Comparison of ENCODE assay signal across 8 cellular contexts in the genomic region with DNA sequence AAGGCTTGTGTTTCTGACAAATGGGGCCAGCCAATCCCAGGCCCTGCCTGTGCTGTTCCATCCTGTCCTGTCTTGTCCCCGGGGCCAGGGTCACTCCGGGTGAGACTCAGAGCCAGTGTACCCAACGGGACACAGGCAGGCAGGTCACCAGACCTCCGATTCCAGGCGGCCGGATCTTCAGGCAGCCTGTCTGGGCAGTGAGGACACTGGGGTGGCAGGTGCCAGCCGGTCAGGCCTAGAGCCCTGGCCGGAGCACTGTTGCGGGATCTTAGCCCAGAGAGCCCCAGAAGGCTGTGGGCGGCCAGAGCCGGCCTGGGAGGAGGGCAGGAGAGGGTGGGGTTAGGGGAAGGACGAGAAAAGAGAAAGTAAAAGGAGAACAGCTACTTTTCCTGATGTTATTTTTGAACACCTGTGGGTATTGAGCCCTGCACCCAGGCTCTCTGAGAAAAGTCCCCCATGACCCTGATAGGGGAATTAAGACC. TPM values are rescaled to one million over a fixed set of nuclear protein-coding genes. Genes with fewer than 3 reads are reported as not detected.
DNase-seq lines count a peak whose midpoint lies in the region; ATAC-seq, FAIRE-seq and TF ChIP-seq lines count a peak whose summit lies in the region.

No MANE protein-coding gene starts in this region.

- peak overlapping the region; percentile 68; the same call in 1 of the 2 replicates for H2AFZ ChIP-seq in OCI-LY7 (ENCODE audit: low read length)

- H3K27me3 Mint-ChIP-seq in CD4-positive, alpha-beta T cell: peaks cover 6% of the 10 kb centered on the region
- H3K27me3 Mint-ChIP-seq in natural killer cell (ENCODE audit: low read depth in 2 of 2): peaks cover 0 to 12% of the 10 kb centered on the region in 2 donors

- no peaks in the 10 kb centered on the region for H3K9me3 ChIP-seq in CD4-positive, alpha-beta T cell (ENCODE audit: control insufficient read depth, low read length)
- H3K9me3 ChIP-seq in OCI-LY7 (ENCODE audit: low read length): no peaks in the 10 kb centered on the region
- no peaks in the 10 kb centered on the region for H3K9me3 ChIP-seq in BE2C

- no peak for FAIRE-seq in RCC 7860 (lab: Jason Lieb, UNC)

- H3K27ac ChIP-seq in CD4-positive, alpha-beta T cell (ENCODE audit: low read depth, low read length): peak overlapping the region; percentile 82
- peak overlapping the region; percentile 81 for H3K27ac ChIP-seq in OCI-LY7 (ENCODE audit: low read depth, low read length, poor library complexity, severe bottlenecking)
- peak overlapping the region; percentile 99 for H3K27ac ChIP-seq in epithelial cell of prostate

- H3K36me3 Mint-ChIP-seq in CD4-positive, alpha-beta T cell (ENCODE audit: low read depth): no peaks in the 10 kb centered on the region
- no peaks in the 10 kb centered on the region for H3K36me3 Mint-ChIP-seq in natural killer cell

- H3K4me3 ChIP-seq in OCI-LY7 (ENCODE audit: low read depth, low read length, poor library complexity, severe bottlenecking) (peak overlapping the region; percentile 66), BE2C (ENCODE audit: low read depth, low read length) (no peak overlapping the region)

- no peaks in the 10 kb centered on the region for H3K79me2 ChIP-seq in OCI-LY7 (ENCODE audit: insufficient read depth, low read depth, low read length)

- H3K4me1 ChIP-seq in OCI-LY7 (ENCODE audit: insufficient read depth, low read length, poor library complexity, severe bottlenecking) (peaks cover 55% of the 10 kb centered on the region), BE2C (peaks cover 10% of the 10 kb centered on the region)

- peaks cover 44% of the 10 kb centered on the region for H3K4me1 Mint-ChIP-seq in CD4-positive, alpha-beta T cell (ENCODE audit: low read depth)
- peaks cover 21 to 52% of the 10 kb centered on the region in 2 donors for H3K4me1 Mint-ChIP-seq in natural killer cell

- H3K36me3 ChIP-seq in OCI-LY7 (ENCODE audit: insufficient read depth, low read length): no peaks in the 10 kb centered on the region
- no peaks in the 10 kb centered on the region for H3K36me3 ChIP-seq in BE2C

- no peaks in the 10 kb centered on the region for H3K9me2 ChIP-seq in OCI-LY7 (ENCODE audit: insufficient read depth, low read length)

- H3K27me3 ChIP-seq in CD4-positive, alpha-beta T cell (ENCODE audit: control insufficient read depth, insufficient read depth, low read length): no peaks in the 10 kb centered on the region
- no peaks in the 10 kb centered on the region for H3K27me3 ChIP-seq in BE2C

- no peak for DNase-seq in CD4-positive, alpha-beta T cell
- peak; percentile 84 for DNase-seq in GM20000 (ENCODE audit: low spot score)
- peak; percentile 57 for DNase-seq in OCI-LY7 (ENCODE audit: low spot score)
- no peak for DNase-seq in epithelial cell of prostate (ENCODE audit: low read depth, low spot score)
- DNase-seq in natural killer cell: no peak
- DNase-seq in NCI-H1105 treated with DMSO at 0.1 percent for 48 hours (lab: John Stamatoyannopoulos, UW): no peak
- no peak for DNase-seq in BE2C
- DNase-seq in RCC 7860 (ENCODE audit: low spot score): no peak

- peak overlapping the region; percentile 85 for H3K4me2 ChIP-seq in OCI-LY7 (ENCODE audit: low read length)

- CTCF ChIA-PET in CD4-positive, alpha-beta T cell (lab: Charles Lee): interaction anchor here (0.7 to 2.3 kb wide), 12 partner anchors 23 to 224 kb away, joined by 3 to 40 read pairs (median 4); a partner anchor contains a TSS
- CTCF ChIA-PET in OCI-LY7 (lab: Charles Lee; ENCODE audit: unreplicated experiment): interaction anchor here (0.8 to 3.0 kb wide), 4 partner anchors 25 to 65 kb away, joined by 3 to 14 read pairs (median 6); no protein-coding TSS in a partner anchor

- POLR2A ChIA-PET in CD4-positive, alpha-beta T cell (lab: Charles Lee): interaction anchor here (1.0 to 1.4 kb wide), 7 partner anchors 23 to 265 kb away, joined by 3 to 9 read pairs (median 4); no protein-coding TSS in a partner anchor
- POLR2A ChIA-PET in OCI-LY7 (lab: Charles Lee): interaction anchor here (1.0 to 1.3 kb wide), 3 partner anchors 10 to 161 kb away, joined by 3 to 5 read pairs (median 4); no protein-coding TSS in a partner anchor

- TF ChIP-seq CTCF in CD4-positive, alpha-beta T cell (IDR thresholded peaks at IDR 0.05): no peak
- no peak for TF ChIP-seq CTCF in GM20000 (IDR thresholded peaks at IDR 0.05; ENCODE audit: extremely low read depth, missing control alignments)
- no peak for TF ChIP-seq CTCF in OCI-LY7 (conservative IDR thresholded peaks at IDR 0.05; ENCODE audit: low read length)
- TF ChIP-seq CTCF in natural killer cell (IDR thresholded peaks at IDR 0.05): no peak
- no peak for TF ChIP-seq CTCF in BE2C (IDR thresholded peaks at IDR 0.05; ENCODE audit: low read depth, low read length)

- H3K9me3 Mint-ChIP-seq in CD4-positive, alpha-beta T cell: no peaks in the 10 kb centered on the region
- no peaks in the 10 kb centered on the region for H3K9me3 Mint-ChIP-seq in natural killer cell

- intact Hi-C loops in CD4-positive, alpha-beta T cell (cut with DNase I, micrococcal nuclease): loop anchor here in 1 of 2 experiments (1.0 kb wide), 1 partner anchor 25 kb away; no protein-coding TSS in a partner anchor
- intact Hi-C loops in OCI-LY7 (cut with micrococcal nuclease; ENCODE audit: unreplicated experiment): no loop called here
- intact Hi-C loops in natural killer cell (cut with micrococcal nuclease): loop anchor here (2.0 kb wide), 1 partner anchor 63 kb away; no protein-coding TSS in a partner anchor

- H3K27ac Mint-ChIP-seq in CD4-positive, alpha-beta T cell: peak overlapping the region; percentile 79
- peak overlapping the region; percentile 85 to 91 for H3K27ac Mint-ChIP-seq in natural killer cell

- ATAC-seq in CD4-positive, alpha-beta T cell (ENCODE audit: poor library complexity): no peak
- no peak for ATAC-seq in natural killer cell

- BruUV-seq in OCI-LY7 (replicated peaks; lab: Mats Ljungman, UMichigan): no TSS peak

- H3K4me3 Mint-ChIP-seq in CD4-positive, alpha-beta T cell: peak overlapping the region; percentile 88
- peak overlapping the region; percentile 68 for H3K4me3 Mint-ChIP-seq in natural killer cell

- H4K20me1 ChIP-seq in OCI-LY7 (ENCODE audit: insufficient read depth, low read length): no peaks in the 10 kb centered on the region

RNA-seq across cellular contexts. Expression of a gene that starts 27.6 kb away (rescaled TPM):
- 1,000 to 10,000 TPM; 1,880 to 1,990 TPM for total RNA-seq in CD4-positive, alpha-beta T cell
- 1,491 and 1,906 TPM in 2 replicates for total RNA-seq in OCI-LY7 (2014; rRNA removed; shearing (Covaris generic))
- total RNA-seq in OCI-LY7 (2022) (3,189 and 3,571 TPM in 2 replicates), natural killer cell (1,000 to 10,000 TPM; 4,992 to 6,299 (median 6,160) TPM)
- 7,387 TPM for polyA plus RNA-seq in BE2C (2012; ENCODE audit: insufficient read depth, insufficient read length, low read depth)

RNA-seq across cellular contexts. Expression of a gene that starts 34.7 kb away (rescaled TPM):
- total RNA-seq in CD4-positive, alpha-beta T cell: 1 to 10 TPM; 6.5 to 7.0 TPM
- total RNA-seq in OCI-LY7 (2014; rRNA removed; shearing (Covaris generic)): 0.10 TPM in 1 of 2 replicates, not detected in the other
- 0.19 TPM in 1 of 2 replicates, not detected in the other for total RNA-seq in OCI-LY7 (2022)
- total RNA-seq in natural killer cell: 1 to 10 TPM; 3.7 to 6.4 (median 4.8) TPM
- 1,215 TPM for polyA plus RNA-seq in BE2C (2012; ENCODE audit: insufficient read depth, insufficient read length, low read depth)

RNA-seq across cellular contexts. Expression of a gene that starts 44.4 kb away (rescaled TPM):
- 1 to 10 TPM; 7.3 TPM for total RNA-seq in CD4-positive, alpha-beta T cell
- 8.0 and 9.4 TPM in 2 replicates for total RNA-seq in OCI-LY7 (2014; rRNA removed; shearing (Covaris generic))
- 25.5 and 28.7 TPM in 2 replicates for total RNA-seq in OCI-LY7 (2022)
- total RNA-seq in natural killer cell: 10 to 100 TPM; 12.5 to 15.8 (median 12.8) TPM
- polyA plus RNA-seq in BE2C (2012; ENCODE audit: insufficient read depth, insufficient read length, low read depth): 10.6 TPM

Comparison
In these comparisons a context has a peak if more than half of its experiments do, and no peak if none do; other contexts are left out.
1. DNase-seq: peak in GM20000 (single experiment) and OCI-LY7 (single experiment); none in CD4-positive, alpha-beta T cell (0 of 10), epithelial cell of prostate (single experiment), natural killer cell (single experiment), NCI-H1105 treated with DMSO at 0.1 percent for 48 hours (single experiment), BE2C (single experiment) and RCC 7860 (single experiment).
2. Peak in every context shown above with its lines, with median percentiles within 50 percentile points of each other: H3K27ac ChIP-seq.